In the genomic region with DNA sequence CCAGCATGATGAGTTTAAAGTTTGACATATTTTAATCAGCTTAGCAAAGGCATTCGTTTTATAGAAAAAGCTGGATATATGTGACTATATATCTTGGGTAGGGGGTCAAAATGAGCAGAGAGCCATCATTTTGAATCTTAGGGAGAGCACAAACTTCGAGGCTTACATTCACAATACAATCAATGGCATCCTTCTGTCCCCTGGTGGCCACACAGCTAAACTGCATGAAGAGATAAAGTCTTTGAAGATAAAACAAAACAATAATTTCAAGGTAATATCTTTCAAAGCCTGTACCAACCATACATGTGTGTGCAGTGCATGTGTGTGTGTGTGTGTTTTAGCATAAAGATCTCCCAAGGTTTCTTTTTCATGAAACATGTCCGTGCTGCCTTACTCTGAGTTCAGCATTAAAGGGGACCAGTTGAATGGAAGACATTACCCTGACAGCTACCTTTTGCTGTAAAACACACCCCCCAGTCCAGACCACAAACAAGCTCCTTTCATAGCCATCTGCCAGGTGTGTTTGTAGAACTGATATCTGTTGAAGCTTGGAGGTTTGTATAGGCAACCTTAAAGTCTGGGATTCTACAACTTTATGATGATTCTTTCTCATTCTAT, we compare ENCODE assay signal across 7 cellular contexts. TPM values are rescaled to one million over a fixed set of nuclear protein-coding genes. Genes with fewer than 3 reads are reported as not detected.
DNase-seq lines count a peak whose midpoint lies in the region; ATAC-seq and TF ChIP-seq lines count a peak whose summit lies in the region.

No MANE protein-coding gene starts in this region.

- POLR2A ChIA-PET in activated CD8-positive, alpha-beta T cell treated with anti-CD3 and anti-CD28 coated beads for 36 hours (lab: Charles Lee), result interaction anchor here (1.8 kb wide), 1 partner anchor 80 kb away, joined by 7 read pairs; no protein-coding TSS in a partner anchor

- H3K4me1 ChIP-seq in esophagus muscularis mucosa (no peaks in the 10 kb centered on the region), trophoblast cell (ENCODE audit: control insufficient read depth in 1 of 2, insufficient read depth in 2 of 2, low read length in 2 of 2) (no peaks in the 10 kb centered on the region)

- ATAC-seq in GM21619 (IDR thresholded peaks at IDR 0.05; ENCODE audit: unreplicated experiment), result peak; percentile 80
- ATAC-seq in activated CD8-positive, alpha-beta T cell treated with anti-CD3 and anti-CD28 coated beads for 36 hours, result peak; percentile 85
- no peak for ATAC-seq in GM21737 (IDR thresholded peaks at IDR 0.05; ENCODE audit: unreplicated experiment)

- CTCF ChIA-PET in activated CD8-positive, alpha-beta T cell treated with anti-CD3 and anti-CD28 coated beads for 36 hours (lab: Charles Lee), result interaction anchor here (0.7 to 7.9 kb wide), 20 partner anchors 9 to 341 kb away, joined by 3 to 165 read pairs (median 3); no protein-coding TSS in a partner anchor

- H2BK12ac ChIP-seq in trophoblast cell (ENCODE audit: low read length), result no peak overlapping the region

- H2AK5ac ChIP-seq in trophoblast cell (ENCODE audit: low read length), result no peak overlapping the region

- H3K9me3 Mint-ChIP-seq in activated CD8-positive, alpha-beta T cell treated with anti-CD3 and anti-CD28 coated beads for 36 hours, result no peaks in the 10 kb centered on the region

- H3K27ac ChIP-seq in esophagus muscularis mucosa (replicated peaks in 1 of 4) (no peak overlapping the region), trophoblast cell (ENCODE audit: low read depth, low read length) (no peak overlapping the region)

- no peak overlapping the region for H3K23ac ChIP-seq in trophoblast cell (ENCODE audit: low read length)

- H3K4me3 Mint-ChIP-seq in activated CD8-positive, alpha-beta T cell treated with anti-CD3 and anti-CD28 coated beads for 36 hours, result no peak overlapping the region

- 6% methylated on average over 3 of the region's 3 CpGs for WGBS in esophagus muscularis mucosa
- WGBS in trophoblast cell (ENCODE audit: extremely low coverage, insufficient coverage, insufficient read length), result no CpG with 5 or more reads among the region's 3 CpGs

- DNase-seq in G401 (ENCODE audit: low spot score), result peak; percentile 36
- peak; percentile 36 for DNase-seq in NCI-H1694 (lab: John Stamatoyannopoulos, UW)
- peak; percentile 73 for DNase-seq in activated CD8-positive, alpha-beta T cell treated with anti-CD3 and anti-CD28 coated beads for 36 hours
- DNase-seq in esophagus muscularis mucosa (ENCODE audit: extremely low spot score), result no peak
- DNase-seq in trophoblast cell, result peak; percentile 16 to 64

- no peaks in the 10 kb centered on the region for H3K27me3 Mint-ChIP-seq in activated CD8-positive, alpha-beta T cell treated with anti-CD3 and anti-CD28 coated beads for 36 hours

- H3K4me3 ChIP-seq in esophagus muscularis mucosa (no peak overlapping the region), trophoblast cell (ENCODE audit: low read depth, low read length) (no peak overlapping the region)

- TF ChIP-seq POLR2A in esophagus muscularis mucosa (IDR thresholded peaks at IDR 0.05; ENCODE audit: low read depth), result no peak

- no peaks in the 10 kb centered on the region for H3K79me1 ChIP-seq in trophoblast cell (ENCODE audit: low read length)

- H4K12ac ChIP-seq in trophoblast cell (ENCODE audit: low read depth, low read length), result no peak overlapping the region

- no peak overlapping the region for H3K4me2 ChIP-seq in trophoblast cell (ENCODE audit: low read length)

- H4K91ac ChIP-seq in trophoblast cell (ENCODE audit: low read depth, low read length), result no peak overlapping the region

- no peak overlapping the region for H2BK120ac ChIP-seq in trophoblast cell (ENCODE audit: insufficient read depth, low read length, poor library complexity)

- H3K9me3 ChIP-seq in esophagus muscularis mucosa (no peaks in the 10 kb centered on the region), trophoblast cell (ENCODE audit: insufficient read depth, low read depth, low read length) (no peaks in the 10 kb centered on the region)

- no peak for TF ChIP-seq EP300 in esophagus muscularis mucosa (IDR thresholded peaks at IDR 0.05)

- no peak overlapping the region for H3K18ac ChIP-seq in trophoblast cell (ENCODE audit: low read length)

- no peak overlapping the region for H2BK5ac ChIP-seq in trophoblast cell (ENCODE audit: low read depth, low read length, poor library complexity)

- H3K36me3 ChIP-seq in esophagus muscularis mucosa (no peaks in the 10 kb centered on the region), trophoblast cell (ENCODE audit: control insufficient read depth in 1 of 2, insufficient read depth in 2 of 2, low read length in 2 of 2) (no peaks in the 10 kb centered on the region)

- no peak overlapping the region for H3K9ac ChIP-seq in trophoblast cell (ENCODE audit: low read length)

- H3K27me3 ChIP-seq in esophagus muscularis mucosa (no peaks in the 10 kb centered on the region), trophoblast cell (ENCODE audit: insufficient read depth, low read length) (no peaks in the 10 kb centered on the region)

- no peak overlapping the region for H4K8ac ChIP-seq in trophoblast cell (ENCODE audit: low read depth, low read length)

- no peak overlapping the region for H3K27ac Mint-ChIP-seq in activated CD8-positive, alpha-beta T cell treated with anti-CD3 and anti-CD28 coated beads for 36 hours

- intact Hi-C loops in activated CD8-positive, alpha-beta T cell treated with anti-CD3 and anti-CD28 coated beads for 36 hours (cut with micrococcal nuclease), result loop anchor here (1.0 kb wide), 1 partner anchor 80 kb away; no protein-coding TSS in a partner anchor
- intact Hi-C loops in esophagus muscularis mucosa (cut with DNase I), result loop anchor here (5.0 kb wide), 2 partner anchors 78 to 318 kb away; no protein-coding TSS in a partner anchor

- no peaks in the 10 kb centered on the region for H3K36me3 Mint-ChIP-seq in activated CD8-positive, alpha-beta T cell treated with anti-CD3 and anti-CD28 coated beads for 36 hours (ENCODE audit: low read depth)

- peaks cover 20% of the 10 kb centered on the region for H3K4me1 Mint-ChIP-seq in activated CD8-positive, alpha-beta T cell treated with anti-CD3 and anti-CD28 coated beads for 36 hours (ENCODE audit: low read depth)

- H3K14ac ChIP-seq in trophoblast cell (ENCODE audit: low read length), result no peak overlapping the region

- TF ChIP-seq CTCF in activated CD8-positive, alpha-beta T cell treated with anti-CD3 and anti-CD28 coated beads for 36 hours (IDR thresholded peaks at IDR 0.05), result peak; percentile 61
- TF ChIP-seq CTCF in esophagus muscularis mucosa (IDR thresholded peaks at IDR 0.05), result peak; percentile 82 to 87 (median 86)

- H2AFZ ChIP-seq in trophoblast cell (ENCODE audit: insufficient read depth, low read length, poor library complexity), result no peak overlapping the region

- no peaks in the 10 kb centered on the region for H3K79me2 ChIP-seq in trophoblast cell (ENCODE audit: control insufficient read depth, insufficient read depth, low read length, poor library complexity)

- no peak overlapping the region for H3K4ac ChIP-seq in trophoblast cell (ENCODE audit: low read depth, low read length)

- in situ Hi-C loops in G401 (cut with HindIII; ENCODE audit: low sequenced_read_pairs), result no loop called here

RNA-seq across cellular contexts. Expression of a gene that starts 22.0 kb away (rescaled TPM):
- total RNA-seq in G401 (2014; rRNA removed; shearing (Covaris generic)), result not detected in 2 replicates
- 10 to 100 TPM; 24.8 to 26.6 TPM for total RNA-seq in activated CD8-positive, alpha-beta T cell treated with anti-CD3 and anti-CD28 coated beads for 36 hours
- total RNA-seq in esophagus muscularis mucosa, result 10 to 100 TPM; 37.7 to 55.7 (median 49.9) TPM
- polyA plus RNA-seq in trophoblast cell (2013), result 16.0 and 16.4 TPM in 2 replicates

RNA-seq across cellular contexts. Expression of a gene that starts 45.5 kb away (rescaled TPM):
- not detected in 2 replicates for total RNA-seq in G401 (2014; rRNA removed; shearing (Covaris generic))
- under 1 TPM; 0.07 to 0.25 TPM for total RNA-seq in activated CD8-positive, alpha-beta T cell treated with anti-CD3 and anti-CD28 coated beads for 36 hours
- total RNA-seq in esophagus muscularis mucosa, result 10 to 100 TPM; 11.4 to 24.5 (median 14.0) TPM
- 0.01 TPM in 2 replicates for polyA plus RNA-seq in trophoblast cell (2013)

Comparison
In these comparisons a context has a peak if more than half of its experiments do, and no peak if none do; other contexts are left out.
1. RNA of a gene that starts 22.0 kb away (total RNA-seq): 37.7 to 55.7 TPM in esophagus muscularis mucosa and 24.8 to 26.6 TPM in activated CD8-positive, alpha-beta T cell treated with anti-CD3 and anti-CD28 coated beads for 36 hours; not detected in G401; every median in the first group is over 10 times any median in the second.
2. RNA of a gene that starts 45.5 kb away (total RNA-seq): 11.4 to 24.5 TPM in esophagus muscularis mucosa; 0.07 to 0.25 TPM in activated CD8-positive, alpha-beta T cell treated with anti-CD3 and anti-CD28 coated beads for 36 hours and not detected in G401; every median in the first group is over 4 times any median in the second.